Comparison of ENCODE assay signal across 24 cellular contexts in genomic region chr4:109266236-109266635, GRCh38.
"Had no signal": no experiment of that assay in that cellular context is flagged by ENCODE, and none has a peak within 500 bp of the region (broad histone marks: within the 10 kb centered on the region; RNA-seq: fewer than 3 reads in every experiment).

No MANE protein-coding gene starts in this region.

- H3K4me1 ChIP-seq: left lung, lower lobe of right lung, right atrium auricular region, right lobe of liver, tibial nerve, uterus had no signal

- H3K27ac ChIP-seq: left lung, lower lobe of right lung, ovary, right atrium auricular region, right lobe of liver, tibial nerve, uterus had no signal

- H3K4me3 ChIP-seq: left lung, lower lobe of right lung, ovary, right atrium auricular region, right lobe of liver, smooth muscle cell, tibial nerve, uterus had no signal

- H3K36me3 Mint-ChIP-seq: naive thymus-derived CD8-positive, alpha-beta T cell; stimulated activated memory B cell treated with anti-CD40 and anti-IgM and Interleukin-4, amounts not matched to agents 10 μg/mL and 1 μg/mL and 100 μg/mL, for 72 hours; type B pancreatic cell had no signal

- H3K27ac Mint-ChIP-seq: naive thymus-derived CD8-positive, alpha-beta T cell; nephron progenitor cell; progenitor cell of endocrine pancreas; stimulated activated memory B cell treated with anti-CD40 and anti-IgM and Interleukin-4, amounts not matched to agents 10 μg/mL and 1 μg/mL and 100 μg/mL, for 72 hours; stimulated activated naive CD8-positive, alpha-beta T cell treated with anti-CD3 and anti-CD28 coated beads, Interleukin-15, amount 100 ng/mL, for 72 hours; type B pancreatic cell had no signal

- H3K4me2 ChIP-seq: smooth muscle cell had no signal

- H3K4me1 Mint-ChIP-seq: naive thymus-derived CD8-positive, alpha-beta T cell; nephron progenitor cell; stimulated activated memory B cell treated with anti-CD40 and anti-IgM and Interleukin-4, amounts not matched to agents 10 μg/mL and 1 μg/mL and 100 μg/mL, for 72 hours; stimulated activated naive CD8-positive, alpha-beta T cell treated with anti-CD3 and anti-CD28 coated beads, Interleukin-15, amount 100 ng/mL, for 72 hours had no signal

- H3K27me3 Mint-ChIP-seq: progenitor cell of endocrine pancreas; stimulated activated memory B cell treated with anti-CD40 and anti-IgM and Interleukin-4, amounts not matched to agents 10 μg/mL and 1 μg/mL and 100 μg/mL, for 72 hours; type B pancreatic cell had no signal

- H3K27me3 ChIP-seq: left lung, ovary, right atrium auricular region, right lobe of liver, tibial nerve, uterus had no signal

- DNase-seq: hippocampal formation; kidney; left colon; left lung; lower lobe of right lung; mammary epithelial cell; naive thymus-derived CD8-positive, alpha-beta T cell; nephron progenitor cell; ovary; right lobe of liver; stimulated activated CD4-positive, alpha-beta T cell treated with anti-CD3 and anti-CD28 coated beads, Interleukin-1b, Interleukin-23, amount 100 ng/mL, for 48 hours; stimulated activated CD4-positive, alpha-beta T cell treated with anti-CD3 and anti-CD28 coated beads, Interleukin-2, amount 100 ng/mL, for 48 hours; stimulated activated CD4-positive, alpha-beta T cell treated with anti-CD3 and anti-CD28 coated beads, Interleukin-4, amount 100 ng/mL, for 4 hours; stimulated activated CD8-positive, alpha-beta memory T cell treated with anti-CD3 and anti-CD28 coated beads, Interleukin-4, amount 100 ng/mL, for 48 hours; stimulated activated naive CD4-positive, alpha-beta T cell treated with Interleukin-2 at 50 U/mL for 16 hours; stimulated activated naive CD8-positive, alpha-beta T cell treated with anti-CD3 and anti-CD28 coated beads, Interleukin-15, amount 100 ng/mL, for 72 hours; substantia nigra; uterus had no signal

- H3K36me3 ChIP-seq: left lung, lower lobe of right lung, ovary, right atrium auricular region, right lobe of liver, tibial nerve, uterus had no signal

- H3K4me3 Mint-ChIP-seq: naive thymus-derived CD8-positive, alpha-beta T cell; nephron progenitor cell; stimulated activated memory B cell treated with anti-CD40 and anti-IgM and Interleukin-4, amounts not matched to agents 10 μg/mL and 1 μg/mL and 100 μg/mL, for 72 hours; stimulated activated naive CD8-positive, alpha-beta T cell treated with anti-CD3 and anti-CD28 coated beads, Interleukin-15, amount 100 ng/mL, for 72 hours; type B pancreatic cell had no signal

- H3K9me3 ChIP-seq: left lung, lower lobe of right lung, ovary, right atrium auricular region, right lobe of liver, tibial nerve, uterus had no signal

- ATAC-seq: left colon; left lung; lower lobe of right lung; naive thymus-derived CD8-positive, alpha-beta T cell; right lobe of liver; stimulated activated memory B cell treated with anti-CD40 and anti-IgM and Interleukin-4, amounts not matched to agents 10 μg/mL and 1 μg/mL and 100 μg/mL, for 72 hours; stimulated activated naive CD8-positive, alpha-beta T cell treated with anti-CD3 and anti-CD28 coated beads, Interleukin-15, amount 100 ng/mL, for 72 hours had no signal

- H3K9me3 Mint-ChIP-seq: naive thymus-derived CD8-positive, alpha-beta T cell; nephron progenitor cell; stimulated activated memory B cell treated with anti-CD40 and anti-IgM and Interleukin-4, amounts not matched to agents 10 μg/mL and 1 μg/mL and 100 μg/mL, for 72 hours; stimulated activated naive CD8-positive, alpha-beta T cell treated with anti-CD3 and anti-CD28 coated beads, Interleukin-15, amount 100 ng/mL, for 72 hours; type B pancreatic cell had no signal
